In the genomic region with DNA sequence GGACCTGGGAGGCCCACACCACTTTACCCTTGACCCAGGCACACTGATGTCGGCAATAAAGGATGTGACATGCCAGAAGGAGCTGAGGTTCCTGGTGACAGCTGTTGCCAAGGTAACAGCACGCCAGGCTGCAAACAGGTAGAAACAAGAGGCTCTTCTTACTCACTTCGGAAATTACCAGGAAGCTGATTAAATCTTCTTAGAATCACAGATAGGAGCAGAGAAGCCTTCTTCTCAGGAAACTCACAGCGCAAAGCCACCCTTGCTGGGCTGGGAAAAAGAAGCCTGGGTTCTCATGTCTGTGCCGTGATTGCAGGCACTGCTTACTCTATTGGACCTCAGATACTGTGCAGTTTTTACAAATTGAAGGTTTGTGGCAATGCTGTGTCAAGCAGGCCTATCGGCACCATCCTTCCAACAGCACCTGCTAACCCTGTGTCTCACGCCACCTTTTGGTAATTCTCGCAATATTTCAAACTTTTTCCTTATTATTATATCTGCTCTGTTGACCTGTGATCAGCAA, we compare ENCODE assay signal across 1 cellular context.
A peak's percentile ranks its signal among the peaks of the same experiment; 100 is the strongest.
TF ChIP-seq lines count a peak whose summit lies in the region.

No MANE protein-coding gene starts in this region.

TF ChIP-seq in GM12878, 131 proteins besides CTCF, POLR2A, EP300 and RAD21 (continued from another document):
- no peak for TF ChIP-seq NKRF (conservative IDR thresholded peaks at IDR 0.05)
- no peak for TF ChIP-seq ZNF217 (IDR thresholded peaks at IDR 0.05)
- TF ChIP-seq CBX3 (IDR thresholded peaks at IDR 0.05; ENCODE audit: borderline replicate concordance, low read depth): no peak
- 0 out of 2 replicates have a peak, but pooled peaks have one; percentile 58 for TF ChIP-seq BMI1 (IDR thresholded peaks at IDR 0.05; ENCODE audit: borderline replicate concordance)
- TF ChIP-seq SMAD1 (IDR thresholded peaks at IDR 0.05; ENCODE audit: low read depth, partially characterized antibody): no peak
